33 cellular contexts compared by ENCODE assay signal in genomic region chr16:1448536-1449116, GRCh38. TPM values are rescaled to one million over a fixed set of nuclear protein-coding genes. Genes with fewer than 3 reads are reported as not detected.
"Had no signal": no experiment of that assay in that cellular context is flagged by ENCODE, and none has a peak within 500 bp of the region (broad histone marks: within the 10 kb centered on the region; RNA-seq: fewer than 3 reads in every experiment).

No MANE protein-coding gene starts in this region.

- FAIRE-seq: urothelium cell line had no signal

- H3K9me3 ChIP-seq: stomach, suprapubic skin, testis, thoracic aorta, thyroid gland, tibial artery, tibial nerve, transverse colon, upper lobe of left lung, upper lobe of right lung, uterus, vagina had no signal

- H3K27ac Mint-ChIP-seq: stimulated activated memory B cell treated with anti-CD40 and anti-IgM and Interleukin-4, amounts not matched to agents 10 μg/mL and 1 μg/mL and 100 μg/mL, for 72 hours; stimulated activated naive B cell treated with anti-CD40 and anti-IgM and Interleukin-4, amounts not matched to agents 10 μg/mL and 1 μg/mL and 100 μg/mL, for 72 hours; stimulated activated naive CD8-positive, alpha-beta T cell treated with anti-CD3 and anti-CD28 coated beads, Interleukin-15, Interleukin-2, amounts not matched to agents 100 ng/mL and 50 ng/mL, for 24 hours; type B pancreatic cell had no signal

- H3K27me3 ChIP-seq: stomach, suprapubic skin, testis, thyroid gland, tibial artery, tibial nerve, transverse colon, upper lobe of left lung, upper lobe of right lung, uterus, vagina had no signal

- H3K4me3 Mint-ChIP-seq: stimulated activated effector memory CD8-positive, alpha-beta T cell treated with anti-CD3 and anti-CD28 coated beads, Interleukin-12 subunit alpha, Interleukin-12 subunit beta, amount 100 ng/mL, for 72 hours; stimulated activated memory B cell treated with anti-CD40 and anti-IgM and Interleukin-4, amounts not matched to agents 10 μg/mL and 1 μg/mL and 100 μg/mL, for 72 hours; stimulated activated naive B cell treated with anti-CD40 and anti-IgM and Interleukin-4, amounts not matched to agents 10 μg/mL and 1 μg/mL and 100 μg/mL, for 72 hours; stimulated activated naive CD8-positive, alpha-beta T cell treated with anti-CD3 and anti-CD28 coated beads, Interleukin-15, amount 100 ng/mL, for 72 hours; stimulated activated naive CD8-positive, alpha-beta T cell treated with anti-CD3 and anti-CD28 coated beads, Interleukin-15, Interleukin-2, amounts not matched to agents 100 ng/mL and 50 ng/mL, for 24 hours; type B pancreatic cell had no signal

- H3K4me1 Mint-ChIP-seq: stimulated activated effector memory CD8-positive, alpha-beta T cell treated with anti-CD3 and anti-CD28 coated beads, Interleukin-12 subunit alpha, Interleukin-12 subunit beta, amount 100 ng/mL, for 72 hours; stimulated activated naive B cell treated with anti-CD40 and anti-IgM and Interleukin-4, amounts not matched to agents 10 μg/mL and 1 μg/mL and 100 μg/mL, for 72 hours had no signal

- H3K27ac ChIP-seq: stomach, suprapubic skin, testis, thoracic aorta, thyroid gland, tibial artery, tibial nerve, transverse colon, upper lobe of left lung, upper lobe of right lung, uterus, vagina had no signal

- DNase-seq: stimulated activated CD4-positive, alpha-beta T cell treated with anti-CD3 and anti-CD28 coated beads, Interleukin-2, amount 100 ng/mL, for 48 hours; stimulated activated CD4-positive, alpha-beta T cell treated with anti-CD3 and anti-CD28 coated beads, Interleukin-4, amount 100 ng/mL, for 1 hour; stimulated activated CD4-positive, alpha-beta T cell treated with anti-CD3 and anti-CD28 coated beads, Interleukin-4, amount 100 ng/mL, for 24 hours; stimulated activated CD4-positive, alpha-beta T cell treated with anti-CD3 and anti-CD28 coated beads, Interleukin-4, amount 100 ng/mL, for 4 hours; stimulated activated CD8-positive, alpha-beta memory T cell treated with anti-CD3 and anti-CD28 coated beads, Interleukin-4, amount 100 ng/mL, for 48 hours; stimulated activated naive B cell treated with anti-CD40 and anti-IgM and Interleukin-4, amounts not matched to agents 10 μg/mL and 1 μg/mL and 100 μg/mL, for 72 hours; stimulated activated naive CD4-positive, alpha-beta T cell; stimulated activated naive CD4-positive, alpha-beta T cell treated with Interleukin-2 at 50 U/mL for 16 hours; stimulated activated naive CD8-positive, alpha-beta T cell treated with anti-CD3 and anti-CD28 coated beads, Interleukin-15, amount 100 ng/mL, for 72 hours; stimulated activated naive CD8-positive, alpha-beta T cell treated with anti-CD3 and anti-CD28 coated beads, Interleukin-15, Interleukin-2, amounts not matched to agents 100 U/mL and 50 U/mL, for 24 hours; stomach; substantia nigra; testis; thyroid gland; tibial artery; transverse colon; trophoblast cell; upper lobe of right lung; uterus had no signal

- H3K9me3 Mint-ChIP-seq: stimulated activated effector memory CD8-positive, alpha-beta T cell treated with anti-CD3 and anti-CD28 coated beads, Interleukin-12 subunit alpha, Interleukin-12 subunit beta, amount 100 ng/mL, for 72 hours; stimulated activated memory B cell treated with anti-CD40 and anti-IgM and Interleukin-4, amounts not matched to agents 10 μg/mL and 1 μg/mL and 100 μg/mL, for 72 hours; stimulated activated naive B cell treated with anti-CD40 and anti-IgM and Interleukin-4, amounts not matched to agents 10 μg/mL and 1 μg/mL and 100 μg/mL, for 72 hours; stimulated activated naive CD8-positive, alpha-beta T cell treated with anti-CD3 and anti-CD28 coated beads, Interleukin-15, amount 100 ng/mL, for 72 hours; stimulated activated naive CD8-positive, alpha-beta T cell treated with anti-CD3 and anti-CD28 coated beads, Interleukin-15, Interleukin-2, amounts not matched to agents 100 ng/mL and 50 ng/mL, for 24 hours; type B pancreatic cell had no signal

- H3K27me3 Mint-ChIP-seq: stimulated activated memory B cell treated with anti-CD40 and anti-IgM and Interleukin-4, amounts not matched to agents 10 μg/mL and 1 μg/mL and 100 μg/mL, for 72 hours; stimulated activated naive B cell treated with anti-CD40 and anti-IgM and Interleukin-4, amounts not matched to agents 10 μg/mL and 1 μg/mL and 100 μg/mL, for 72 hours; stimulated activated naive CD8-positive, alpha-beta T cell treated with anti-CD3 and anti-CD28 coated beads, Interleukin-15, amount 100 ng/mL, for 72 hours; stimulated activated naive CD8-positive, alpha-beta T cell treated with anti-CD3 and anti-CD28 coated beads, Interleukin-15, Interleukin-2, amounts not matched to agents 100 ng/mL and 50 ng/mL, for 24 hours; type B pancreatic cell had no signal

- H3K36me3 Mint-ChIP-seq: type B pancreatic cell had no signal

- H3K4me1 ChIP-seq: stomach, suprapubic skin, testis, thyroid gland, tibial artery, tibial nerve, transverse colon, upper lobe of left lung, upper lobe of right lung, uterus, vagina had no signal

- H3K4me3 ChIP-seq: stomach, suprapubic skin, testis, thoracic aorta, thyroid gland, tibial artery, tibial nerve, transverse colon, upper lobe of left lung, upper lobe of right lung, uterus, vagina had no signal

- H3K36me3 ChIP-seq: uterus had no signal

- ATAC-seq: stimulated activated effector memory CD8-positive, alpha-beta T cell treated with anti-CD3 and anti-CD28 coated beads, Interleukin-12 subunit alpha, Interleukin-12 subunit beta, amount 100 ng/mL, for 72 hours; stimulated activated memory B cell treated with anti-CD40 and anti-IgM and Interleukin-4, amounts not matched to agents 10 μg/mL and 1 μg/mL and 100 μg/mL, for 72 hours; stimulated activated naive B cell treated with anti-CD40 and anti-IgM and Interleukin-4, amounts not matched to agents 10 μg/mL and 1 μg/mL and 100 μg/mL, for 72 hours; stimulated activated naive CD8-positive, alpha-beta T cell treated with anti-CD3 and anti-CD28 coated beads, Interleukin-15, amount 100 ng/mL, for 72 hours; stimulated activated naive CD8-positive, alpha-beta T cell treated with anti-CD3 and anti-CD28 coated beads, Interleukin-15, Interleukin-2, amounts not matched to agents 100 U/mL and 50 U/mL, for 24 hours; upper lobe of right lung had no signal

RNA-seq across cellular contexts. Expression of gene CCDC154, which starts 4.3 kb away (rescaled TPM):
- total RNA-seq: stomach, vagina had no signal

RNA-seq across cellular contexts. Expression of gene PERCC1, which starts 17.7 kb away (rescaled TPM):
- total RNA-seq: subcutaneous adipose tissue, temporal lobe, thoracic aorta, upper lobe of right lung, ureter, urinary bladder, uterus, vagina had no signal
- polyA plus RNA-seq: urinary bladder had no signal
